Comparison of ENCODE assay signal across 11 cellular contexts in genomic region chr4:26273308-26273980, GRCh38. TPM values are rescaled to one million over a fixed set of nuclear protein-coding genes. Genes with fewer than 3 reads are reported as not detected.
DNase-seq lines count a peak whose midpoint lies in the region; ATAC-seq and TF ChIP-seq lines count a peak whose summit lies in the region.
"Had no signal": no experiment of that assay in that cellular context is flagged by ENCODE, and none has a peak within 500 bp of the region (broad histone marks: within the 10 kb centered on the region; RNA-seq: fewer than 3 reads in every experiment).

No MANE protein-coding gene starts in this region.

- DNase-seq in Right ventricle myocardium inferior (ENCODE audit: missing footprints) (peak; percentile 73), right atrium auricular region (ENCODE audit: low spot score) (no peak), WTC11 (ENCODE audit: low spot score) (no peak), islet precursor cell (peak; percentile 60), uterus (peak in 1 of 2 donors; percentile 37), mucosa of gallbladder (ENCODE audit: low spot score) (no peak), endothelial cell (ENCODE audit: low spot score) (no peak)
- DNase-seq: activated CD8-positive, alpha-beta memory T cell treated with anti-CD3 and anti-CD28 coated beads for 24 hours; immature natural killer cell; NCI-H2081 treated with DMSO at 0.1 percent for 48 hours had no signal

- H3K4me3 ChIP-seq in right atrium auricular region (no peak overlapping the region), uterus (no peak overlapping the region)

- H3K27me3 Mint-ChIP-seq in WTC11 (ENCODE audit: low read depth) = no peaks in the 10 kb centered on the region
- H3K27me3 Mint-ChIP-seq in endothelial cell (ENCODE audit: unreplicated experiment) = peaks cover 5% of the 10 kb centered on the region

- CTCF ChIA-PET in WTC11 (lab: Charles Lee) = interaction anchor here (1.4 kb wide), 1 partner anchor 204 kb away, joined by 3 read pairs; no protein-coding TSS in a partner anchor

- H3K4me1 ChIP-seq in right atrium auricular region (no peaks in the 10 kb centered on the region), uterus (no peaks in the 10 kb centered on the region)

- POLR2A ChIA-PET in WTC11 (lab: Charles Lee) = no interaction called here

- H3K9me3 Mint-ChIP-seq in WTC11 = no peaks in the 10 kb centered on the region
- no peaks in the 10 kb centered on the region for H3K9me3 Mint-ChIP-seq in endothelial cell (ENCODE audit: unreplicated experiment)
- H3K9me3 Mint-ChIP-seq: immature natural killer cell had no signal

- H3K27me3 ChIP-seq in right atrium auricular region (no peaks in the 10 kb centered on the region), uterus (no peaks in the 10 kb centered on the region)

- H3K4me3 Mint-ChIP-seq in WTC11 (no peak overlapping the region), endothelial cell (ENCODE audit: unreplicated experiment) (no peak overlapping the region)
- H3K4me3 Mint-ChIP-seq: immature natural killer cell had no signal

- intact Hi-C loops in Right ventricle myocardium inferior (cut with DNase I) = no loop called here
- intact Hi-C loops in uterus (cut with DNase I; ENCODE audit: low total_unique reads) = no loop called here

- H3K9me3 ChIP-seq in right atrium auricular region (no peaks in the 10 kb centered on the region), uterus (no peaks in the 10 kb centered on the region)

- H3K36me3 ChIP-seq in right atrium auricular region (no peaks in the 10 kb centered on the region), uterus (no peaks in the 10 kb centered on the region)

- no peak overlapping the region for H3K27ac Mint-ChIP-seq in WTC11
- H3K27ac Mint-ChIP-seq in endothelial cell (ENCODE audit: unreplicated experiment) = no peak overlapping the region
- H3K27ac Mint-ChIP-seq: immature natural killer cell had no signal

- no peak overlapping the region for H3K27ac ChIP-seq in right atrium auricular region
- peak overlapping the region; percentile 2 to 48 for H3K27ac ChIP-seq in uterus

- H3K4me1 Mint-ChIP-seq in WTC11 = peaks cover 44% of the 10 kb centered on the region
- peaks cover 14% of the 10 kb centered on the region for H3K4me1 Mint-ChIP-seq in endothelial cell (ENCODE audit: unreplicated experiment)
- H3K4me1 Mint-ChIP-seq: immature natural killer cell had no signal

- TF ChIP-seq POLR2A in uterus (IDR thresholded peaks at IDR 0.05) = no peak

- TF ChIP-seq CTCF in right atrium auricular region (IDR thresholded peaks at IDR 0.05) (no peak), WTC11 (IDR thresholded peaks at IDR 0.05) (no peak), uterus (IDR thresholded peaks at IDR 0.05) (no peak), endothelial cell (IDR thresholded peaks at IDR 0.05; ENCODE audit: unreplicated experiment) (no peak)

- H3K36me3 Mint-ChIP-seq in WTC11 (no peaks in the 10 kb centered on the region), endothelial cell (ENCODE audit: low read depth, unreplicated experiment) (no peaks in the 10 kb centered on the region)
- H3K36me3 Mint-ChIP-seq: immature natural killer cell had no signal

- ATAC-seq in Right ventricle myocardium inferior (peak; percentile 60), WTC11 (peak; percentile 48), GM18909 (IDR thresholded peaks at IDR 0.05; ENCODE audit: poor library complexity, unreplicated experiment) (no peak)

TF ChIP-seq in WTC11, 78 proteins besides CTCF, POLR2A, EP300 and RAD21 (continues in another document):
- TF ChIP-seq, protein P1, sequence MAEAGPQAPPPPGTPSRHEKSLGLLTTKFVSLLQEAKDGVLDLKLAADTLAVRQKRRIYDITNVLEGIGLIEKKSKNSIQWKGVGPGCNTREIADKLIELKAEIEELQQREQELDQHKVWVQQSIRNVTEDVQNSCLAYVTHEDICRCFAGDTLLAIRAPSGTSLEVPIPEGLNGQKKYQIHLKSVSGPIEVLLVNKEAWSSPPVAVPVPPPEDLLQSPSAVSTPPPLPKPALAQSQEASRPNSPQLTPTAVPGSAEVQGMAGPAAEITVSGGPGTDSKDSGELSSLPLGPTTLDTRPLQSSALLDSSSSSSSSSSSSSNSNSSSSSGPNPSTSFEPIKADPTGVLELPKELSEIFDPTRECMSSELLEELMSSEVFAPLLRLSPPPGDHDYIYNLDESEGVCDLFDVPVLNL (CRISPR knock-in tag; IDR thresholded peaks at IDR 0.05; ENCODE audit: borderline replicate concordance, low read depth) = no peak
- no peak for TF ChIP-seq HMGA2 (CRISPR knock-in tag; IDR thresholded peaks at IDR 0.05)
- TF ChIP-seq SMAD3 (CRISPR knock-in tag; IDR thresholded peaks at IDR 0.05; ENCODE audit: borderline replicate concordance) = no peak
- TF ChIP-seq ATF2 (CRISPR knock-in tag; IDR thresholded peaks at IDR 0.05; ENCODE audit: borderline replicate concordance, low read depth) = no peak
- no peak for TF ChIP-seq USF2 (CRISPR knock-in tag; IDR thresholded peaks at IDR 0.05)
- no peak for TF ChIP-seq ZMAT4 (CRISPR knock-in tag; IDR thresholded peaks at IDR 0.05)
- no peak for TF ChIP-seq ZNF281 (CRISPR knock-in tag; IDR thresholded peaks at IDR 0.05)
- TF ChIP-seq IRF2 (CRISPR knock-in tag; IDR thresholded peaks at IDR 0.05; ENCODE audit: borderline replicate concordance, low read depth) = no peak
- no peak for TF ChIP-seq KAT7 (CRISPR knock-in tag; IDR thresholded peaks at IDR 0.05; ENCODE audit: borderline replicate concordance)

RNA-seq across cellular contexts. Expression of gene RBPJ, which starts 47.4 kb away (rescaled TPM):
- total RNA-seq in Right ventricle myocardium inferior (42.1 TPM), right atrium auricular region (10 to 100 TPM; 31.4 to 41.0 TPM), WTC11 (2021) (163 to 167 TPM (median 163 TPM) in 3 replicates), uterus (100 to 1,000 TPM in 2 of 4 donors, 10 to 100 TPM in 2; 42.9 to 238 (median 75.2) TPM), mucosa of gallbladder (72.1 TPM), endothelial cell (ENCODE audit: unreplicated experiment) (47.9 TPM)

Comparison
In these comparisons a context has a peak if more than half of its experiments do, and no peak if none do; other contexts are left out.
1. DNase-seq: peak in Right ventricle myocardium inferior (single experiment) and islet precursor cell (single experiment); none in right atrium auricular region (single experiment), WTC11 (single experiment), mucosa of gallbladder (single experiment) and endothelial cell (single experiment).
2. H3K27ac ChIP-seq: peak in uterus (2 of 2); none in right atrium auricular region (0 of 2).